1 cellular context compared by ENCODE assay signal in genomic region chr21:43789276-43790052, GRCh38.
TF ChIP-seq lines count a peak whose summit lies in the region.

RRP1 (plus strand) TSS chr21:43789577; CDS start chr21:43789630, 53 bp downstream.

TF ChIP-seq in K562, 482 proteins besides CTCF, POLR2A, EP300 and RAD21 (continued from another document):
- TF ChIP-seq PREB (CRISPR knock-in tag; IDR thresholded peaks at IDR 0.05) (no peak), JUND (IDR thresholded peaks at IDR 0.05; ENCODE audit: borderline replicate concordance, low read depth, low read length) (peak; percentile 85), JUND (tag; IDR thresholded peaks at IDR 0.05; ENCODE audit: borderline replicate concordance, low read depth, low read length) (no peak; the same call in 2 of the 3 replicates), CSDE1 (IDR thresholded peaks at IDR 0.05) (peak in 1 of 2 experiments; percentile 85; a peak in 1 of 4 replicates), ERF (CRISPR knock-in tag; IDR thresholded peaks at IDR 0.05) (peak; percentile 37; the same call in 1 of the 2 replicates), CBX2 (IDR thresholded peaks at IDR 0.05; ENCODE audit: insufficient read depth, low read length, poor library complexity, severe bottlenecking) (no peak), CC2D1A (IDR thresholded peaks at IDR 0.05) (no peak), E2F4 (CRISPR knock-in tag; IDR thresholded peaks at IDR 0.05; ENCODE audit: low read depth) (peak; percentile 53; the same call in 1 of the 2 replicates), RAD51 (IDR thresholded peaks at IDR 0.05; ENCODE audit: borderline replicate concordance, low read depth) (no peak), FOSL1 (tag; conservative IDR thresholded peaks at IDR 0.05) (peak; percentile 54), STAT5A (IDR thresholded peaks at IDR 0.05; ENCODE audit: borderline replicate concordance, low read length) (no peak), ZNF778 (CRISPR knock-in tag; IDR thresholded peaks at IDR 0.05) (no peak)
